ENCODE assay signal across 8 cellular contexts in genomic region chr3:160448845-160449659, GRCh38. TPM values are rescaled to one million over a fixed set of nuclear protein-coding genes. Genes with fewer than 3 reads are reported as not detected.
A peak's percentile ranks its signal among the peaks of the same experiment; 100 is the strongest.
DNase-seq lines count a peak whose midpoint lies in the region; ATAC-seq, FAIRE-seq and TF ChIP-seq lines count a peak whose summit lies in the region.

No MANE protein-coding gene starts in this region.

- DNase-seq in A172 (ENCODE audit: low spot score) (peak; percentile 25), GM18507 (ENCODE audit: extremely low spot score, insufficient read length, low read depth) (peak; percentile 7), dermis blood vessel endothelial cell (peak; percentile 47), lower leg skin (ENCODE audit: low spot score in 2 of 2) (no peak)
- DNase-seq in activated effector memory CD4-positive, alpha-beta T cell treated with anti-CD3 and anti-CD28 coated beads, Interleukin-2, amount 50 U/mL, for 16 hours, result no peak

- H3K4me1 ChIP-seq in OCI-LY3 (ENCODE audit: low read length), result peaks cover 17% of the 10 kb centered on the region
- peaks cover 8% of the 10 kb centered on the region for H3K4me1 ChIP-seq in thymus (ENCODE audit: control insufficient read depth, insufficient read depth, low read length)

- H3K27me3 ChIP-seq in OCI-LY3 (ENCODE audit: low read depth, low read length), result no peaks in the 10 kb centered on the region
- no peaks in the 10 kb centered on the region for H3K27me3 ChIP-seq in thymus (ENCODE audit: control insufficient read depth, insufficient read depth)

- peaks cover 17% of the 10 kb centered on the region for H3K36me3 ChIP-seq in OCI-LY3 (replicated peaks; ENCODE audit: low read depth, low read length)
- H3K36me3 ChIP-seq in thymus (ENCODE audit: control insufficient read depth, insufficient read depth), result peaks cover 14% of the 10 kb centered on the region

- no peaks in the 10 kb centered on the region for H4K20me1 ChIP-seq in OCI-LY3 (ENCODE audit: insufficient read depth, low read length)

- TF ChIP-seq CTCF in OCI-LY3 (IDR thresholded peaks at IDR 0.05; ENCODE audit: low read depth, low read length) (no peak), lower leg skin (IDR thresholded peaks at IDR 0.05) (no peak)

- FAIRE-seq in GM18507 (lab: Jason Lieb, UNC), result no peak

- H3K27ac ChIP-seq in OCI-LY3 (ENCODE audit: low read length) (peak overlapping the region; percentile 79), thymus (ENCODE audit: low read depth) (peak overlapping the region; percentile 95)

- no peak for TF ChIP-seq POLR2A in lower leg skin (IDR thresholded peaks at IDR 0.05)

- H3K9ac ChIP-seq in OCI-LY3 (ENCODE audit: low read length), result peak overlapping the region; percentile 92

- peak overlapping the region; percentile 71 for H3K4me2 ChIP-seq in OCI-LY3 (ENCODE audit: low read length)

- H2AFZ ChIP-seq in OCI-LY3 (ENCODE audit: low read depth, low read length), result peak overlapping the region; percentile 78

- H3K4me3 ChIP-seq in OCI-LY3 (ENCODE audit: low read length) (peak overlapping the region; percentile 94), lower leg skin (ENCODE audit: low read depth, poor library complexity, severe bottlenecking) (peak overlapping the region; percentile 60), thymus (ENCODE audit: low read length) (peak overlapping the region; percentile 82)

- H3K9me3 ChIP-seq in OCI-LY3 (ENCODE audit: insufficient read depth, low read length) (no peaks in the 10 kb centered on the region), thymus (ENCODE audit: control insufficient read depth) (no peaks in the 10 kb centered on the region)

- peak; percentile 32 for ATAC-seq in HG02973 (IDR thresholded peaks at IDR 0.05; ENCODE audit: unreplicated experiment)

- 5 to 8% methylated on average over 26 of the region's 26 CpGs for WGBS in lower leg skin, 2 donors
- WGBS in thymus, result 1% methylated on average over 26 of the region's 26 CpGs

- peaks cover 52% of the 10 kb centered on the region for H3K79me2 ChIP-seq in OCI-LY3 (ENCODE audit: low read length)

- intact Hi-C loops in lower leg skin (cut with DNase I; ENCODE audit: low total_unique reads), result no loop called here

RNA-seq across cellular contexts. Expression of gene TRIM59, which starts 0.5 kb away (rescaled TPM):
- 77.4 and 79.6 TPM in 2 replicates for total RNA-seq in A172 (2014; rRNA removed; shearing (Covaris generic))
- 19.7 and 30.5 TPM in 2 replicates for total RNA-seq in dermis blood vessel endothelial cell
- total RNA-seq in lower leg skin, result 1 to 10 TPM; 2.7 to 7.0 (median 3.3) TPM
- 8.7 TPM for polyA plus RNA-seq in thymus

RNA-seq across cellular contexts. Expression of gene SMC4, which starts 49.6 kb away (rescaled TPM):
- total RNA-seq in A172 (2014; rRNA removed; shearing (Covaris generic)), result 126 and 165 TPM in 2 replicates
- total RNA-seq in dermis blood vessel endothelial cell (46.8 and 131 TPM in 2 replicates), lower leg skin (10 to 100 TPM; 18.5 to 33.7 (median 28.6) TPM)
- 119 TPM for polyA plus RNA-seq in thymus

RNA-seq across cellular contexts. Expression of gene IFT80, which starts 50.0 kb away (rescaled TPM):
- total RNA-seq in A172 (2014; rRNA removed; shearing (Covaris generic)), result 32.7 and 41.1 TPM in 2 replicates
- 28.6 and 31.4 TPM in 2 replicates for total RNA-seq in dermis blood vessel endothelial cell
- total RNA-seq in lower leg skin, result 10 to 100 TPM in 3 of 4 donors, 1 to 10 TPM in 1; 9.7 to 15.7 (median 15.3) TPM
- polyA plus RNA-seq in thymus, result 58.0 TPM

Comparison
In these comparisons a context has a peak if more than half of its experiments do, and no peak if none do; other contexts are left out.
1. DNase-seq: peak in A172 (single experiment), GM18507 (single experiment) and dermis blood vessel endothelial cell (single experiment); none in lower leg skin (0 of 2) and activated effector memory CD4-positive, alpha-beta T cell treated with anti-CD3 and anti-CD28 coated beads, Interleukin-2, amount 50 U/mL, for 16 hours (single experiment).
2. Peak in every context shown above with its lines, with median percentiles within 50 percentile points of each other: H3K4me3 ChIP-seq.